ENCODE assay signal across 7 cellular contexts in the genomic region with DNA sequence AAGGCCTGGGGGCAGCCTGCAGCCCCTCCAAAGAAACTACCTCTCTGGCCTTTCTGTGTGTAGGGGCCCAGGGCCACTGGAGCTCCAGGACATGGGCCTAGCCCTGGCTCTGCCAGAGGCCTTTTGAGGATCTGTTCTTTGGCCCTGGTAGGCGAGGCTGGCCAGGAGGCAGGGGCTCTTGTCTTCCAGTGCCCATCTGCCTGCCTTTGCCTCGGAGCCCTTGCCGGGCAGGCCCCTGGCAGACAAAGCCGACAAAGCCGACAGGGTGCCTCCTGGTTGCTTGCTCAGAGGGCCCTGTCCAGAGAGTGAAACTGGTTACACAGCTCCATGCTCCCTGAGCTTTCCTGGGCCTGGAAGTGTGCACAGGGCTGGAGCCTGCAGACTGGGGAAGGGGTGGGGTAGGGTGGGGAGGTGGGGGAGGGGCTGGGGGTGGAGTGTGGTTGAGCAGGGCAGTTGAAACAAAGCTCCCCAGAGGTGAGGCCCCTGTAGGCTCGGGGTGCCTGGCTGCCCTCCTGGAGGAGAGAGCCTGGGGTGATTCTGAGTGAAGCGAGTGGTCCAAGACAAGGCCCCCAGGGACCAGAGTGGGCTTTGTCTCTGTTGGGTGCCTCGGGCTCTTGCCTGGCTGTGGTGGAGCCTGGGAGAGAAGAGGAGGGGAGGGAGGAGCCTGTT. TPM values are rescaled to one million over a fixed set of nuclear protein-coding genes. Genes with fewer than 3 reads are reported as not detected.
DNase-seq lines count a peak whose midpoint lies in the region; ATAC-seq and TF ChIP-seq lines count a peak whose summit lies in the region.

No MANE protein-coding gene starts in this region.

- no peaks in the 10 kb centered on the region for H3K27me3 Mint-ChIP-seq in activated T-helper 1 cell treated with anti-CD3 and anti-CD28 coated beads, Interleukin-12 subunit alpha, Interleukin-12 subunit beta, Interleukin-2, Interleukin-4 antibody, amounts not matched to agents 30 ng/mL and 10 ng/mL and 1 ng/mL, durations not matched to agents 14 hours and 24 hours and 36 hours (ENCODE audit: insufficient read depth)

- DNase-seq in HCT116 (ENCODE audit: low read depth, low spot score) (no peak), NCI-H128 (lab: John Stamatoyannopoulos, UW; ENCODE audit: unreplicated experiment) (peak; percentile 11), globus pallidus (ENCODE audit: low spot score) (peak; percentile 61), occipital lobe (lab: John Stamatoyannopoulos, UW) (peak; percentile 56), MV-4-11 (lab: John Stamatoyannopoulos, UW) (no peak)
- DNase-seq in activated T-helper 1 cell treated with anti-CD3 and anti-CD28 coated beads, Interleukin-12 subunit alpha, Interleukin-12 subunit beta, Interleukin-2, Interleukin-4 antibody, amounts not matched to agents 30 ng/mL and 10 ng/mL and 1 ng/mL, durations not matched to agents 14 hours and 24 hours and 36 hours (ENCODE audit: low spot score), result peak; percentile 22

- H3K9me3 Mint-ChIP-seq in activated T-helper 1 cell treated with anti-CD3 and anti-CD28 coated beads, Interleukin-12 subunit alpha, Interleukin-12 subunit beta, Interleukin-2, Interleukin-4 antibody, amounts not matched to agents 30 ng/mL and 10 ng/mL and 1 ng/mL, durations not matched to agents 14 hours and 24 hours and 36 hours, result no peaks in the 10 kb centered on the region

- H3K27me3 ChIP-seq in HCT116 (ENCODE audit: insufficient read depth, low read length), result no peaks in the 10 kb centered on the region

- H2AFZ ChIP-seq in HCT116 (ENCODE audit: low read depth, low read length, poor library complexity, severe bottlenecking), result no peak overlapping the region

- no peaks in the 10 kb centered on the region for H3K9me2 ChIP-seq in HCT116 (ENCODE audit: insufficient read depth)

- POLR2A ChIA-PET in HCT116 (lab: Charles Lee), result interaction anchor here (0.8 to 2.8 kb wide), 16 partner anchors 9 to 597 kb away, joined by 3 to 26 read pairs (median 4); a partner anchor contains a TSS

- peaks cover 41% of the 10 kb centered on the region for H3K79me2 ChIP-seq in HCT116 (ENCODE audit: insufficient read depth, low read length)

- peaks cover 0 to 24% of the 10 kb centered on the region in 2 experiments; a peak in 2 of 4 replicates for H3K36me3 ChIP-seq in HCT116 (ENCODE audit: control insufficient read depth in 1 of 2, insufficient read depth in 2 of 2, low read length in 2 of 2)

- no peak for TF ChIP-seq RAD21 in HCT116 (IDR thresholded peaks at IDR 0.05; ENCODE audit: low read depth)

- H3K4me1 ChIP-seq in HCT116 (ENCODE audit: control insufficient read depth in 1 of 2, insufficient read depth in 2 of 2, low read length in 2 of 2), result peaks cover 42 to 75% of the 10 kb centered on the region in 2 experiments

- H3K36me3 Mint-ChIP-seq in activated T-helper 1 cell treated with anti-CD3 and anti-CD28 coated beads, Interleukin-12 subunit alpha, Interleukin-12 subunit beta, Interleukin-2, Interleukin-4 antibody, amounts not matched to agents 30 ng/mL and 10 ng/mL and 1 ng/mL, durations not matched to agents 14 hours and 24 hours and 36 hours (ENCODE audit: low read depth), result peaks cover 11% of the 10 kb centered on the region

- intact Hi-C loops in HCT116 (cut with micrococcal nuclease), result no loop called here
- intact Hi-C loops in activated T-helper 1 cell treated with anti-CD3 and anti-CD28 coated beads, Interleukin-12 subunit alpha, Interleukin-12 subunit beta, Interleukin-2, Interleukin-4 antibody, amounts not matched to agents 30 ng/mL and 10 ng/mL and 1 ng/mL, durations not matched to agents 14 hours and 24 hours and 36 hours (cut with micrococcal nuclease), result loop anchor here (1.0 to 5.0 kb wide), 5 partner anchors 29 to 347 kb away; a partner anchor contains a TSS

- RAD21 ChIA-PET in HCT116 (lab: Charles Lee; ENCODE audit: low non-redundant PET in 1 of 2, low total read pairs in 2 of 2, uncharacterized antibody in 2 of 2, unreplicated experiment in 2 of 2), result interaction anchor here (0.6 to 1.2 kb wide), 7 partner anchors 9 to 443 kb away, joined by 3 to 5 read pairs (median 4); a partner anchor contains a TSS

- peak overlapping the region; percentile 42 for H3K4me3 ChIP-seq in GM12875 (ENCODE audit: low read depth, low read length)
- peak overlapping the region; percentile 60 to 69 for H3K4me3 ChIP-seq in HCT116 (replicated peaks in 1 of 2; ENCODE audit: low read depth in 1 of 2, low read length in 2 of 2)

- peak overlapping the region; percentile 85 for H3K4me2 ChIP-seq in HCT116 (ENCODE audit: low read length)

- peaks cover 32% of the 10 kb centered on the region for H3K4me1 Mint-ChIP-seq in activated T-helper 1 cell treated with anti-CD3 and anti-CD28 coated beads, Interleukin-12 subunit alpha, Interleukin-12 subunit beta, Interleukin-2, Interleukin-4 antibody, amounts not matched to agents 30 ng/mL and 10 ng/mL and 1 ng/mL, durations not matched to agents 14 hours and 24 hours and 36 hours (ENCODE audit: low read depth)

- no peaks in the 10 kb centered on the region for H4K20me1 ChIP-seq in HCT116 (ENCODE audit: insufficient read depth)

- peak; percentile 9 for TF ChIP-seq POLR2A in HCT116 (IDR thresholded peaks at IDR 0.05; ENCODE audit: borderline replicate concordance, extremely low read depth, insufficient read depth, insufficient read length)

- peak overlapping the region; percentile 87 for H3K9ac ChIP-seq in HCT116 (ENCODE audit: low read length)

- TSS peak; percentile 93 for BruUV-seq in HCT116 (replicated peaks; lab: Mats Ljungman, UMichigan)

- H3K9me3 ChIP-seq in HCT116 (ENCODE audit: control insufficient read depth in 1 of 2, insufficient read depth in 1 of 2, low read depth in 1 of 2, low read length in 2 of 2), result no peaks in the 10 kb centered on the region

- H3K27ac Mint-ChIP-seq in activated T-helper 1 cell treated with anti-CD3 and anti-CD28 coated beads, Interleukin-12 subunit alpha, Interleukin-12 subunit beta, Interleukin-2, Interleukin-4 antibody, amounts not matched to agents 30 ng/mL and 10 ng/mL and 1 ng/mL, durations not matched to agents 14 hours and 24 hours and 36 hours, result peak overlapping the region; percentile 92

- CTCF ChIA-PET in HCT116 (lab: Charles Lee), result interaction anchor here (0.6 to 6.0 kb wide), 16 partner anchors 9 to 502 kb away, joined by 3 to 77 read pairs (median 6); a partner anchor contains a TSS

- no peak for TF ChIP-seq CTCF in GM12875 (IDR thresholded peaks at IDR 0.05; ENCODE audit: borderline replicate concordance, insufficient read depth, low read depth, low read length)
- no peak for TF ChIP-seq CTCF in HCT116 (IDR thresholded peaks at IDR 0.05 in 2 of 3, conservative IDR thresholded peaks at IDR 0.05 in 1 of 3; ENCODE audit: borderline replicate concordance in 1 of 3, insufficient read depth in 1 of 3, low read depth in 2 of 3, low read length in 2 of 3)

- peak overlapping the region; percentile 82 for H3K4me3 Mint-ChIP-seq in activated T-helper 1 cell treated with anti-CD3 and anti-CD28 coated beads, Interleukin-12 subunit alpha, Interleukin-12 subunit beta, Interleukin-2, Interleukin-4 antibody, amounts not matched to agents 30 ng/mL and 10 ng/mL and 1 ng/mL, durations not matched to agents 14 hours and 24 hours and 36 hours

- peak; percentile 35 for ATAC-seq in HCT116

- peak overlapping the region; percentile 99 for H3K27ac ChIP-seq in HCT116 (ENCODE audit: low read depth, low read length)

TF ChIP-seq in HCT116, 20 proteins besides CTCF, POLR2A, EP300 and RAD21:
- peak; percentile 68; the same call in 1 of the 2 replicates for TF ChIP-seq ZFX (IDR thresholded peaks at IDR 0.05)
- no peak for TF ChIP-seq ELF1 (IDR thresholded peaks at IDR 0.05; ENCODE audit: borderline replicate concordance, low read depth)

RNA-seq across cellular contexts. Expression of a gene that starts 29.3 kb away (rescaled TPM):
- total RNA-seq in HCT116 (2021; ENCODE audit: unreplicated experiment) (177 TPM), occipital lobe (57.9 TPM)
- polyA plus RNA-seq in HCT116 (2012), result 168 and 172 TPM in 2 replicates
- total RNA-seq in activated T-helper 1 cell treated with anti-CD3 and anti-CD28 coated beads, Interleukin-12 subunit alpha, Interleukin-12 subunit beta, Interleukin-2, Interleukin-4 antibody, amounts not matched to agents 30 ng/mL and 10 ng/mL and 1 ng/mL, durations not matched to agents 14 hours and 24 hours and 36 hours, result 105 and 114 TPM in 2 replicates

RNA-seq across cellular contexts. Expression of a gene that starts 29.9 kb away (rescaled TPM):
- total RNA-seq in HCT116 (2021; ENCODE audit: unreplicated experiment) (29.0 TPM), occipital lobe (13.6 TPM)
- polyA plus RNA-seq in HCT116 (2012), result 29.3 and 32.2 TPM in 2 replicates
- total RNA-seq in activated T-helper 1 cell treated with anti-CD3 and anti-CD28 coated beads, Interleukin-12 subunit alpha, Interleukin-12 subunit beta, Interleukin-2, Interleukin-4 antibody, amounts not matched to agents 30 ng/mL and 10 ng/mL and 1 ng/mL, durations not matched to agents 14 hours and 24 hours and 36 hours, result 9.9 and 10.0 TPM in 2 replicates

RNA-seq across cellular contexts. Expression of a gene that starts 37.5 kb away (rescaled TPM):
- total RNA-seq in HCT116 (2021; ENCODE audit: unreplicated experiment), result 195 TPM
- 89.2 and 104 TPM in 2 replicates for polyA plus RNA-seq in HCT116 (2012)
- 14.4 TPM in 2 replicates for total RNA-seq in activated T-helper 1 cell treated with anti-CD3 and anti-CD28 coated beads, Interleukin-12 subunit alpha, Interleukin-12 subunit beta, Interleukin-2, Interleukin-4 antibody, amounts not matched to agents 30 ng/mL and 10 ng/mL and 1 ng/mL, durations not matched to agents 14 hours and 24 hours and 36 hours
- 44.3 TPM for total RNA-seq in occipital lobe

RNA-seq across cellular contexts. Expression of a gene that starts 59.6 kb away (rescaled TPM):
- total RNA-seq in HCT116 (2021; ENCODE audit: unreplicated experiment) (17.4 TPM), occipital lobe (16.5 TPM)
- 12.6 and 13.4 TPM in 2 replicates for polyA plus RNA-seq in HCT116 (2012)
- 28.4 and 30.2 TPM in 2 replicates for total RNA-seq in activated T-helper 1 cell treated with anti-CD3 and anti-CD28 coated beads, Interleukin-12 subunit alpha, Interleukin-12 subunit beta, Interleukin-2, Interleukin-4 antibody, amounts not matched to agents 30 ng/mL and 10 ng/mL and 1 ng/mL, durations not matched to agents 14 hours and 24 hours and 36 hours

Comparison
In these comparisons a context has a peak if more than half of its experiments do, and no peak if none do; other contexts are left out.
1. DNase-seq: peak in NCI-H128 (single experiment), activated T-helper 1 cell treated with anti-CD3 and anti-CD28 coated beads, Interleukin-12 subunit alpha, Interleukin-12 subunit beta, Interleukin-2, Interleukin-4 antibody, amounts not matched to agents 30 ng/mL and 10 ng/mL and 1 ng/mL, durations not matched to agents 14 hours and 24 hours and 36 hours (single experiment), globus pallidus (single experiment) and occipital lobe (single experiment); none in HCT116 (single experiment) and MV-4-11 (single experiment).